Comparison of ENCODE assay signal across 1 cellular context in genomic region chr7:133235212-133235883, GRCh38.
TF ChIP-seq lines count a peak whose summit lies in the region.

No MANE protein-coding gene starts in this region.

TF ChIP-seq in HepG2, 621 proteins besides CTCF, POLR2A, EP300 and RAD21 (continued from another document):
- TF ChIP-seq ZFP91 (CRISPR knock-in tag; IDR thresholded peaks at IDR 0.05; ENCODE audit: borderline replicate concordance) (no peak), ZNF816 (CRISPR knock-in tag; IDR thresholded peaks at IDR 0.05; ENCODE audit: borderline replicate concordance) (no peak), NFYB (CRISPR knock-in tag; IDR thresholded peaks at IDR 0.05) (no peak), SNAPC2 (CRISPR knock-in tag; IDR thresholded peaks at IDR 0.05) (no peak), SNAI1 (CRISPR knock-in tag; IDR thresholded peaks at IDR 0.05; ENCODE audit: borderline replicate concordance) (no peak), ZSCAN9 (CRISPR knock-in tag; IDR thresholded peaks at IDR 0.05; ENCODE audit: borderline replicate concordance) (no peak), E2F2 (CRISPR knock-in tag; IDR thresholded peaks at IDR 0.05; ENCODE audit: borderline replicate concordance) (no peak), ZNF616 (CRISPR knock-in tag; IDR thresholded peaks at IDR 0.05; ENCODE audit: low read depth) (no peak), POLR2AphosphoS5 (IDR thresholded peaks at IDR 0.05; ENCODE audit: low read depth, low read length) (no peak), SOX13 (IDR thresholded peaks at IDR 0.05) (no peak), SOX13 (CRISPR knock-in tag; conservative IDR thresholded peaks at IDR 0.05 in 1 of 2, IDR thresholded peaks at IDR 0.05 in 1 of 2) (no peak), MAFG (CRISPR knock-in tag; IDR thresholded peaks at IDR 0.05) (no peak), SALL1 (CRISPR knock-in tag; IDR thresholded peaks at IDR 0.05) (no peak), USF2 (IDR thresholded peaks at IDR 0.05; ENCODE audit: low read depth, low read length) (no peak), USF2 (CRISPR knock-in tag; IDR thresholded peaks at IDR 0.05; ENCODE audit: borderline replicate concordance) (no peak)
